Comparison of ENCODE assay signal across 27 cellular contexts in the genomic region with DNA sequence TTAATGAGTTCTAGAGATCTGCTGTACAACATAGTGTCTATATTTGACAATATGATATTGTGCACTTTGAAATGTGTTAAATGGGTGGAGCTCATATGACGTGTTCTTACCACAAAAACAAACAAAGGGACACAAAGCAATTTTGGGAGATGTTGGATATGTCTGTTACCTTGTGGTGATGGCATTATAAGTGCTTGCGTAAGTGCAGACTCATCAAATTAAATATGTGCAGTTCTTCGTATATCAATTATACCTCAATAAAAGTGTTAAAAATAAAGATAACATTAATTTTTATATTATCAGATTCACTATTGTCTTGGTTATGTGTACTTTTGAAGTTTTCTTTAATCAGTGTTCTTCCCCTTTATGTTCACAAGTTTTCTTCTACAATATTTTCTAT.
"Had no signal": no experiment of that assay in that cellular context is flagged by ENCODE, and none has a peak within 500 bp of the region (broad histone marks: within the 10 kb centered on the region; RNA-seq: fewer than 3 reads in every experiment).

No MANE protein-coding gene starts in this region.

- DNase-seq: naive thymus-derived CD4-positive, alpha-beta T cell; natural killer cell; nephron progenitor cell; nucleus accumbens; pancreas; right cardiac atrium; spleen; stimulated activated CD4-positive, alpha-beta T cell treated with anti-CD3 and anti-CD28 coated beads, Interleukin-12 subunit alpha, Interleukin-12 subunit beta, amount 100 ng/mL, for 4 hours; stimulated activated CD4-positive, alpha-beta T cell treated with anti-CD3 and anti-CD28 coated beads, Interleukin-2, amount 100 ng/mL, for 24 hours; stimulated activated CD4-positive, alpha-beta T cell treated with anti-CD3 and anti-CD28 coated beads, Interleukin-2, amount 100 ng/mL, for 48 hours; stimulated activated CD4-positive, alpha-beta T cell treated with anti-CD3 and anti-CD28 coated beads, Interleukin-4, amount 100 ng/mL, for 24 hours; stimulated activated naive B cell treated with anti-CD40 and anti-IgM and Interleukin-4, amounts not matched to agents 10 μg/mL and 1 μg/mL and 100 μg/mL, for 72 hours; stimulated activated naive CD4-positive, alpha-beta T cell treated with Interleukin-2 at 50 U/mL for 16 hours; stomach; thyroid gland; trophoblast cell; upper lobe of left lung had no signal

- H3K4me1 ChIP-seq: pancreas, prostate gland, spleen, stomach, thyroid gland, tibial nerve, upper lobe of left lung, vagina had no signal

- H3K36me3 ChIP-seq: neutrophil, pancreas, prostate gland, spleen, stomach, thoracic aorta, thyroid gland, tibial nerve, upper lobe of left lung, vagina had no signal

- H3K4me2 ChIP-seq: smooth muscle cell had no signal

- FAIRE-seq: pancreas, urothelium cell line had no signal

- H3K27me3 ChIP-seq: neutrophil, pancreas, spleen, stomach, thyroid gland, tibial nerve, upper lobe of left lung, vagina had no signal

- ATAC-seq: naive thymus-derived CD4-positive, alpha-beta T cell; natural killer cell; pancreas; right cardiac atrium; sciatic nerve; stimulated activated effector memory CD8-positive, alpha-beta T cell treated with anti-CD3 and anti-CD28 coated beads, Interleukin-12 subunit alpha, Interleukin-12 subunit beta, amount 100 ng/mL, for 72 hours; stimulated activated naive B cell treated with anti-CD40 and anti-IgM and Interleukin-4, amounts not matched to agents 10 μg/mL and 1 μg/mL and 100 μg/mL, for 72 hours had no signal

- H3K9me3 ChIP-seq: neutrophil, pancreas, prostate gland, stomach, thoracic aorta, thyroid gland, upper lobe of left lung had no signal

- H3K4me3 ChIP-seq: pancreas, prostate gland, skin epidermis, smooth muscle cell, spleen, stomach, thoracic aorta, thyroid gland, tibial nerve, upper lobe of left lung, vagina had no signal

- H3K27ac ChIP-seq: neutrophil, pancreas, prostate gland, skin epidermis, spleen, stomach, thoracic aorta, thyroid gland, tibial nerve, upper lobe of left lung, vagina had no signal
